In genomic region chr1:244836598-244836997, GRCh38 we compare ENCODE assay signal across 8 cellular contexts.
DNase-seq lines count a peak whose midpoint lies in the region; ATAC-seq and TF ChIP-seq lines count a peak whose summit lies in the region.

No MANE protein-coding gene starts in this region.

- H3K27ac ChIP-seq in SU-DHL-6 (ENCODE audit: low read depth, low read length), result peak overlapping the region; percentile 94

- peak overlapping the region; percentile 97 for H3K4me2 ChIP-seq in SU-DHL-6 (ENCODE audit: low read depth, low read length, poor library complexity, severe bottlenecking)

- peaks cover 52% of the 10 kb centered on the region for H3K79me2 ChIP-seq in SU-DHL-6 (ENCODE audit: insufficient read depth, low read length)

- H3F3A ChIP-seq in SU-DHL-6 (ENCODE audit: insufficient read depth), result peaks cover 66% of the 10 kb centered on the region

- H3K9me3 ChIP-seq in SU-DHL-6 (ENCODE audit: insufficient read depth, low read length), result no peaks in the 10 kb centered on the region

- no peak for ATAC-seq in GM21825 (IDR thresholded peaks at IDR 0.05; ENCODE audit: unreplicated experiment)
- ATAC-seq in HG03439 (IDR thresholded peaks at IDR 0.05; ENCODE audit: unreplicated experiment), result no peak

- DNase-seq in GM12865 (ENCODE audit: low read depth) (no peak), fibroblast of peridontal ligament (ENCODE audit: extremely low read depth) (peak; percentile 43), skeletal muscle cell (ENCODE audit: low read depth) (no peak), AG08396 (ENCODE audit: low spot score) (no peak), NCI-H187 (lab: John Stamatoyannopoulos, UW) (no peak)

- H2AFZ ChIP-seq in SU-DHL-6 (ENCODE audit: low read depth, low read length, severe bottlenecking), result no peak overlapping the region

- H3K4me3 ChIP-seq in GM12865 (ENCODE audit: low read depth, low read length), result peak overlapping the region; percentile 99
- peak overlapping the region; percentile 98 for H3K4me3 ChIP-seq in SU-DHL-6 (ENCODE audit: insufficient read depth, low read length, poor library complexity, severe bottlenecking)
- H3K4me3 ChIP-seq in skeletal muscle cell (ENCODE audit: low read depth, low read length), result peak overlapping the region; percentile 69

- TF ChIP-seq CTCF in GM12865 (IDR thresholded peaks at IDR 0.05; ENCODE audit: insufficient read depth, low read depth, low read length, missing control alignments) (no peak), SU-DHL-6 (IDR thresholded peaks at IDR 0.05; ENCODE audit: insufficient read depth, low read length, poor library complexity, severe bottlenecking) (no peak)

- H3K9me2 ChIP-seq in SU-DHL-6 (replicated peaks; ENCODE audit: insufficient read depth, low read length), result no peaks in the 10 kb centered on the region

- peaks cover 4% of the 10 kb centered on the region for H3K36me3 ChIP-seq in SU-DHL-6 (ENCODE audit: low read length)

- H4K20me1 ChIP-seq in SU-DHL-6 (ENCODE audit: low read depth, low read length), result no peaks in the 10 kb centered on the region

- no peaks in the 10 kb centered on the region for H3K27me3 ChIP-seq in SU-DHL-6 (ENCODE audit: low read length)

- peak overlapping the region; percentile 98 for H3K9ac ChIP-seq in SU-DHL-6 (ENCODE audit: low read length)
